Comparison of ENCODE assay signal across 9 cellular contexts in the genomic region with DNA sequence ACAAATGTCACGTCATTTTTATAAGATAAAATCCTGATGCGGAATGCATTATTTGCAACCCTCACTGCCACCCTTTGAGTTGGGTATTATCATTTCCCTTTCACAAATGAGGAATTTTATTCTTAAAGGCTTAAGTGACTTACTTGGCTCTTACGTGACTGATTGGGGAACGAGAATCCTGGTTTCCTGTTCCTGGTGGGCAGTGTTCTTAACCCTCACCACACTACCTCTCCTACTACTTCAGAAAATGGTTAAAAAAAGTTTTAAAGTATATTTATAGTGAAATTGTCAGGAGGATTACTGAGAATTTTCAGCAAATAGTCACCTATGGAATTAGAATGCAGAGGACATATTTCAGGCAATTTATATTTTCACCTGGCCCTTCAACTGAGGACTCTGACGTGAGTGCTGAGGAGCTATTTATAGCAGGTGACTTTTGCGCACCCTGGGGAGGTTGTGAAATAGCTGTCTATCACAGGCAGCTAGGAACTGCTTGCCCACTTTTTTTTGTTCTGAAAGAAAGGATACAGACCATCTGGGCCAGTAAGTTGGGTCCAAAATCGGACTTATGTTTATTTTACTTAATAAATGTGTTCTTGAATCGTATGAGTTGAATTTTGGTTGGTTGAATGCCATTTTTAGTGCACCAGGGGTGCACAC. TPM values are rescaled to one million over a fixed set of nuclear protein-coding genes. Genes with fewer than 3 reads are reported as not detected.
A peak's percentile ranks its signal among the peaks of the same experiment; 100 is the strongest.
DNase-seq lines count a peak whose midpoint lies in the region; ATAC-seq and FAIRE-seq lines count a peak whose summit lies in the region.
"Had no signal": no experiment of that assay in that cellular context is flagged by ENCODE, and none has a peak within 500 bp of the region (broad histone marks: within the 10 kb centered on the region; RNA-seq: fewer than 3 reads in every experiment).

No MANE protein-coding gene starts in this region.

- WGBS in mesendoderm (ENCODE audit: extremely low coverage, insufficient coverage, low lambda C conversion rate): no CpG with 5 or more reads among the region's 8 CpGs

- no peak overlapping the region for H3K27ac ChIP-seq in mesendoderm (ENCODE audit: low read depth, low read length)
- H3K27ac ChIP-seq: parathyroid adenoma had no signal

- no peaks in the 10 kb centered on the region for H3K79me1 ChIP-seq in mesendoderm (ENCODE audit: low read length)

- peak; percentile 97 for ATAC-seq in GM18909 (IDR thresholded peaks at IDR 0.05; ENCODE audit: poor library complexity, unreplicated experiment)
- ATAC-seq in HG02981 (IDR thresholded peaks at IDR 0.05; ENCODE audit: unreplicated experiment): peak; percentile 91
- ATAC-seq in esophagus mucosa: no peak

- no peak overlapping the region for H3K9ac ChIP-seq in mesendoderm (ENCODE audit: low read length)
- H3K9ac ChIP-seq: parathyroid adenoma had no signal

- H2BK15ac ChIP-seq in mesendoderm (replicated peaks; ENCODE audit: low read depth): no peak overlapping the region

- no peak overlapping the region for H3K4me3 ChIP-seq in mesendoderm (ENCODE audit: low read length)

- H3K18ac ChIP-seq in mesendoderm (ENCODE audit: low read length): no peak overlapping the region

- no peak overlapping the region for H3K56ac ChIP-seq in mesendoderm (ENCODE audit: low read length)

- H3K4me2 ChIP-seq in mesendoderm (ENCODE audit: low read length): no peak overlapping the region

- H3K4ac ChIP-seq in mesendoderm (ENCODE audit: low read depth, low read length): no peak overlapping the region

- no peak overlapping the region for H2AK5ac ChIP-seq in mesendoderm (ENCODE audit: low read length)

- no peak overlapping the region for H3K23ac ChIP-seq in mesendoderm (ENCODE audit: low read length)

- H4K5ac ChIP-seq in mesendoderm (ENCODE audit: low read length): no peak overlapping the region

- H3K36me3 ChIP-seq in mesendoderm (ENCODE audit: control insufficient read depth, insufficient read depth, low read length): no peaks in the 10 kb centered on the region

- H3K27me3 ChIP-seq in mesendoderm (ENCODE audit: insufficient read depth, low read length, poor library complexity): no peaks in the 10 kb centered on the region

- H3K79me2 ChIP-seq in mesendoderm (ENCODE audit: control insufficient read depth, insufficient read depth, low read length): no peaks in the 10 kb centered on the region
- H3K79me2 ChIP-seq: parathyroid adenoma had no signal

- H3K4me1 ChIP-seq in mesendoderm (ENCODE audit: control insufficient read depth, low read depth, low read length): peaks cover 1% of the 10 kb centered on the region
- H3K4me1 ChIP-seq: parathyroid adenoma had no signal

- DNase-seq in NOMO-1 treated with DMSO at 0.1 percent for 48 hours (lab: John Stamatoyannopoulos, UW; ENCODE audit: unreplicated experiment) (peak; percentile 12), mesendoderm (peak; percentile 77), activated T-cell treated with anti-CD3 and anti-CD28 coated beads for 4 hours (no peak), islet precursor cell (no peak), frontal cortex (ENCODE audit: low spot score in 2 of 2) (no peak)

- no peak for FAIRE-seq in frontal cortex (lab: Jason Lieb, UNC)

- H2BK120ac ChIP-seq in mesendoderm (ENCODE audit: low read depth, low read length): no peak overlapping the region

- no peak overlapping the region for H2BK5ac ChIP-seq in mesendoderm (ENCODE audit: low read length)

- H4K8ac ChIP-seq in mesendoderm (ENCODE audit: low read depth, low read length): no peak overlapping the region

RNA-seq across cellular contexts. Expression of a gene that starts 18.7 kb away (rescaled TPM):
- 0.55 TPM for polyA plus RNA-seq in mesendoderm (2013, experiment 1 of 2)
- polyA plus RNA-seq in mesendoderm (2013, experiment 2 of 2): 0.29 TPM
- total RNA-seq in esophagus mucosa: 4.3 TPM
- 7.7 TPM for total RNA-seq in frontal cortex

Comparison
In these comparisons a context has a peak if more than half of its experiments do, and no peak if none do; other contexts are left out.
1. DNase-seq: peak in NOMO-1 treated with DMSO at 0.1 percent for 48 hours (single experiment) and mesendoderm (single experiment); none in activated T-cell treated with anti-CD3 and anti-CD28 coated beads for 4 hours (single experiment), islet precursor cell (single experiment) and frontal cortex (0 of 2).